In the genomic region with DNA sequence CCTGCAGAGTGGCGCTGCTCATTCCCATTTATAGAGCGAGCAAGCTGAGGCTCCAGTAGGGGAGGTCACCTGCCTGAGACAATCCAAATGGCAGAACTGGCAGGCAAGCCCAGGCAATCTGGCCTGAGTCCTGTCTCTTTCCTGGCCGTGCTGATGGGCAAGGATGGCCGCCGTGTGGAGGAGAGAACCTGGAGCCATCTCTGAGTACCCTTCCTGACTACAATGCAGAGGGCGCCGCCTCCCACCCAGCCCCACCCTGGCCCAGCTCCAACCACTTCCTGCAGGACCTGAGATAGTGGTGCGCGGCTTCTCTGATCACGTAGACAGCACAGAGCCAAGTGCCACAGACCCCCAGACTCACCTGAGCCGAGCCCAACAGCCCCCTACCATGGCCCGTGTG, we compare ENCODE assay signal across 13 cellular contexts. TPM values are rescaled to one million over a fixed set of nuclear protein-coding genes. Genes with fewer than 3 reads are reported as not detected.
DNase-seq lines count a peak whose midpoint lies in the region; ATAC-seq and TF ChIP-seq lines count a peak whose summit lies in the region.
"Had no signal": no experiment of that assay in that cellular context is flagged by ENCODE, and none has a peak within 500 bp of the region (broad histone marks: within the 10 kb centered on the region; RNA-seq: fewer than 3 reads in every experiment).

No MANE protein-coding gene starts in this region.

- H3K36me3 Mint-ChIP-seq in activated CD4-positive, alpha-beta memory T cell treated with anti-CD3 and anti-CD28 coated beads, Interleukin-2, amount 10 ng/mL, durations not matched to agents 7 days and 5 days (ENCODE audit: low read depth) = peaks cover 29% of the 10 kb centered on the region
- H3K36me3 Mint-ChIP-seq in stimulated activated memory B cell treated with anti-CD40 and anti-IgM and Interleukin-4, amounts not matched to agents 10 μg/mL and 1 μg/mL and 100 μg/mL, for 72 hours = peaks cover 58% of the 10 kb centered on the region

- peak overlapping the region; percentile 97 for H3K27ac Mint-ChIP-seq in activated CD4-positive, alpha-beta memory T cell treated with anti-CD3 and anti-CD28 coated beads, Interleukin-2, amount 10 ng/mL, durations not matched to agents 7 days and 5 days
- H3K27ac Mint-ChIP-seq in stimulated activated memory B cell treated with anti-CD40 and anti-IgM and Interleukin-4, amounts not matched to agents 10 μg/mL and 1 μg/mL and 100 μg/mL, for 72 hours = peak overlapping the region; percentile 40

- peaks cover 0 to 27% (median 11%) of the 10 kb centered on the region in 3 donors for H3K36me3 ChIP-seq in esophagus squamous epithelium

- peak; percentile 42 for DNase-seq in activated CD4-positive, alpha-beta T cell treated with anti-CD3 and anti-CD28 coated beads for 48 hours
- no peak for DNase-seq in activated CD4-positive, alpha-beta T cell treated with anti-CD3 and anti-CD28 coated beads for 1 hour
- DNase-seq in activated CD4-positive, alpha-beta memory T cell treated with anti-CD3 and anti-CD28 coated beads, Interleukin-2, amount 10 ng/mL, durations not matched to agents 7 days and 5 days = peak; percentile 71
- no peak for DNase-seq in esophagus squamous epithelium (lab: John Stamatoyannopoulos, UW)
- no peak for DNase-seq in occipital lobe (lab: John Stamatoyannopoulos, UW)
- DNase-seq in kidney tubule cell (ENCODE audit: low spot score) = no peak
- DNase-seq: ACHN; aorta; midbrain; NCI-H510A; stimulated activated CD4-positive, alpha-beta T cell treated with anti-CD3 and anti-CD28 coated beads, Interleukin-1b, Interleukin-23, amount 100 ng/mL, for 48 hours had no signal

- POLR2A ChIA-PET in activated CD4-positive, alpha-beta memory T cell treated with anti-CD3 and anti-CD28 coated beads, Interleukin-2, amount 10 ng/mL, durations not matched to agents 7 days and 5 days (lab: Charles Lee) = interaction anchor here (1.2 to 11.1 kb wide), 5 partner anchors 13 to 162 kb away, joined by 3 to 121 read pairs (median 5); partner anchors contain the start of genes DUSP7, TWF2 and WDR82

- ATAC-seq in stimulated activated memory B cell treated with anti-CD40 and anti-IgM and Interleukin-4, amounts not matched to agents 10 μg/mL and 1 μg/mL and 100 μg/mL, for 72 hours = no peak
- no peak for ATAC-seq in HG02884 (IDR thresholded peaks at IDR 0.05; ENCODE audit: unreplicated experiment)

- intact Hi-C loops in esophagus squamous epithelium (cut with DNase I) = no loop called here

- H3K4me3 Mint-ChIP-seq in activated CD4-positive, alpha-beta memory T cell treated with anti-CD3 and anti-CD28 coated beads, Interleukin-2, amount 10 ng/mL, durations not matched to agents 7 days and 5 days = peak overlapping the region; percentile 65
- H3K4me3 Mint-ChIP-seq in stimulated activated memory B cell treated with anti-CD40 and anti-IgM and Interleukin-4, amounts not matched to agents 10 μg/mL and 1 μg/mL and 100 μg/mL, for 72 hours = no peak overlapping the region

- TF ChIP-seq CTCF in esophagus squamous epithelium (IDR thresholded peaks at IDR 0.05) = no peak

- no peaks in the 10 kb centered on the region for H3K9me3 ChIP-seq in esophagus squamous epithelium

- peaks cover 89% of the 10 kb centered on the region for H3K4me1 Mint-ChIP-seq in activated CD4-positive, alpha-beta memory T cell treated with anti-CD3 and anti-CD28 coated beads, Interleukin-2, amount 10 ng/mL, durations not matched to agents 7 days and 5 days
- H3K4me1 Mint-ChIP-seq in stimulated activated memory B cell treated with anti-CD40 and anti-IgM and Interleukin-4, amounts not matched to agents 10 μg/mL and 1 μg/mL and 100 μg/mL, for 72 hours = peaks cover 83% of the 10 kb centered on the region

- CTCF ChIA-PET in activated CD4-positive, alpha-beta memory T cell treated with anti-CD3 and anti-CD28 coated beads, Interleukin-2, amount 10 ng/mL, durations not matched to agents 7 days and 5 days (lab: Charles Lee) = interaction anchor here (0.6 to 7.3 kb wide), 12 partner anchors 8 to 197 kb away, joined by 3 to 138 read pairs (median 10); partner anchors contain the start of gene WDR82

- no peaks in the 10 kb centered on the region for H3K27me3 Mint-ChIP-seq in activated CD4-positive, alpha-beta memory T cell treated with anti-CD3 and anti-CD28 coated beads, Interleukin-2, amount 10 ng/mL, durations not matched to agents 7 days and 5 days
- H3K27me3 Mint-ChIP-seq in stimulated activated memory B cell treated with anti-CD40 and anti-IgM and Interleukin-4, amounts not matched to agents 10 μg/mL and 1 μg/mL and 100 μg/mL, for 72 hours = no peaks in the 10 kb centered on the region

- H3K27ac ChIP-seq in esophagus squamous epithelium = peak overlapping the region; percentile 81 to 91 (median 86)

- TF ChIP-seq POLR2A in esophagus squamous epithelium (IDR thresholded peaks at IDR 0.05) = no peak

- no peaks in the 10 kb centered on the region for H3K9me3 Mint-ChIP-seq in activated CD4-positive, alpha-beta memory T cell treated with anti-CD3 and anti-CD28 coated beads, Interleukin-2, amount 10 ng/mL, durations not matched to agents 7 days and 5 days
- no peaks in the 10 kb centered on the region for H3K9me3 Mint-ChIP-seq in stimulated activated memory B cell treated with anti-CD40 and anti-IgM and Interleukin-4, amounts not matched to agents 10 μg/mL and 1 μg/mL and 100 μg/mL, for 72 hours

- 60 to 85% methylated on average over 1 to 2 of the region's 12 CpGs for WGBS in esophagus squamous epithelium, 2 donors

- H3K27me3 ChIP-seq in esophagus squamous epithelium = no peaks in the 10 kb centered on the region

- H3K4me1 ChIP-seq in esophagus squamous epithelium = peaks cover 33 to 64% (median 41%) of the 10 kb centered on the region in 3 donors

- H3K4me3 ChIP-seq in esophagus squamous epithelium = no peak overlapping the region

RNA-seq across cellular contexts. Expression of gene TLR9, which starts 7.0 kb away (rescaled TPM):
- total RNA-seq in activated CD4-positive, alpha-beta memory T cell treated with anti-CD3 and anti-CD28 coated beads, Interleukin-2, amount 10 ng/mL, durations not matched to agents 7 days and 5 days = under 1 TPM; 0.55 to 0.83 TPM
- total RNA-seq in esophagus squamous epithelium (not detected), occipital lobe (under 0.01 TPM)

RNA-seq across cellular contexts. Expression of gene ALAS1, which starts 20.5 kb away (rescaled TPM):
- total RNA-seq in activated CD4-positive, alpha-beta memory T cell treated with anti-CD3 and anti-CD28 coated beads, Interleukin-2, amount 10 ng/mL, durations not matched to agents 7 days and 5 days = 10 to 100 TPM; 62.1 to 62.6 TPM
- total RNA-seq in esophagus squamous epithelium (10 to 100 TPM; 28.3 to 45.5 (median 35.1) TPM), occipital lobe (36.2 TPM)

RNA-seq across cellular contexts. Expression of gene TWF2, which starts 20.5 kb away (rescaled TPM):
- total RNA-seq in activated CD4-positive, alpha-beta memory T cell treated with anti-CD3 and anti-CD28 coated beads, Interleukin-2, amount 10 ng/mL, durations not matched to agents 7 days and 5 days = 100 to 1,000 TPM; 118 to 119 TPM
- total RNA-seq in esophagus squamous epithelium (10 to 100 TPM; 31.6 to 74.9 (median 55.7) TPM), occipital lobe (24.8 TPM)

RNA-seq across cellular contexts. Expression of gene PPM1M, which starts 27.1 kb away (rescaled TPM):
- 100 to 1,000 TPM; 123 to 124 TPM for total RNA-seq in activated CD4-positive, alpha-beta memory T cell treated with anti-CD3 and anti-CD28 coated beads, Interleukin-2, amount 10 ng/mL, durations not matched to agents 7 days and 5 days
- total RNA-seq in esophagus squamous epithelium (10 to 100 TPM in 3 of 4 donors, 1 to 10 TPM in 1; 3.2 to 25.6 (median 12.3) TPM), occipital lobe (7.0 TPM)

RNA-seq across cellular contexts. Expression of gene WDR82, which starts 60.0 kb away (rescaled TPM):
- 100 to 1,000 TPM; 131 TPM for total RNA-seq in activated CD4-positive, alpha-beta memory T cell treated with anti-CD3 and anti-CD28 coated beads, Interleukin-2, amount 10 ng/mL, durations not matched to agents 7 days and 5 days
- 10 to 100 TPM; 42.7 to 58.7 (median 52.9) TPM for total RNA-seq in esophagus squamous epithelium
- total RNA-seq in occipital lobe = 158 TPM

Comparison
In these comparisons a context has a peak if more than half of its experiments do, and no peak if none do; other contexts are left out.
1. DNase-seq: peak in activated CD4-positive, alpha-beta T cell treated with anti-CD3 and anti-CD28 coated beads for 48 hours (single experiment) and activated CD4-positive, alpha-beta memory T cell treated with anti-CD3 and anti-CD28 coated beads, Interleukin-2, amount 10 ng/mL, durations not matched to agents 7 days and 5 days (single experiment); none in activated CD4-positive, alpha-beta T cell treated with anti-CD3 and anti-CD28 coated beads for 1 hour (single experiment), esophagus squamous epithelium (single experiment), occipital lobe (single experiment) and kidney tubule cell (single experiment).